8 cellular contexts compared by ENCODE assay signal in genomic region chr10:91251430-91252056, GRCh38. TPM values are rescaled to one million over a fixed set of nuclear protein-coding genes. Genes with fewer than 3 reads are reported as not detected.
DNase-seq lines count a peak whose midpoint lies in the region; ATAC-seq, FAIRE-seq and TF ChIP-seq lines count a peak whose summit lies in the region.

No MANE protein-coding gene starts in this region.

- ATAC-seq in GM18909 (IDR thresholded peaks at IDR 0.05; ENCODE audit: poor library complexity, unreplicated experiment) = peak; percentile 52
- ATAC-seq in HG03196 (IDR thresholded peaks at IDR 0.05; ENCODE audit: unreplicated experiment) = no peak

- H2AFZ ChIP-seq in keratinocyte (ENCODE audit: control insufficient read depth, low read length) = no peak overlapping the region

- H3K9me3 ChIP-seq in BE2C (no peaks in the 10 kb centered on the region), keratinocyte (ENCODE audit: control insufficient read depth, low read depth, low read length) (no peaks in the 10 kb centered on the region)

- no peaks in the 10 kb centered on the region for H4K20me1 ChIP-seq in keratinocyte (ENCODE audit: control insufficient read depth, extremely low read depth, insufficient read depth, low read length)

- peak; percentile 96 for TF ChIP-seq CTCF in BE2C (IDR thresholded peaks at IDR 0.05; ENCODE audit: low read depth, low read length)
- peak; percentile 69 to 77 (median 70) for TF ChIP-seq CTCF in keratinocyte (optimal IDR thresholded peaks at IDR 0.05 in 1 of 3, IDR thresholded peaks at IDR 0.05 in 1 of 3, conservative IDR thresholded peaks at IDR 0.05 in 1 of 3; ENCODE audit: extremely low read depth in 1 of 3, insufficient read depth in 2 of 3, low read length in 3 of 3)

- dilution Hi-C loops in keratinocyte (cut with MboI; ENCODE audit: extremely low pct_ligation_motif_present, low sequenced_read_pairs) = loop anchor here (25.0 kb wide), 1 partner anchor 364 kb away; no protein-coding TSS in a partner anchor

- H3K9ac ChIP-seq in keratinocyte (ENCODE audit: control insufficient read depth, extremely low read depth, insufficient read depth, low read length) = no peak overlapping the region

- peak; percentile 34 for FAIRE-seq in keratinocyte (lab: Jason Lieb, UNC)

- DNase-seq in BE2C = peak; percentile 44
- peak; percentile 15 for DNase-seq in NCI-H1105 (lab: John Stamatoyannopoulos, UW)
- DNase-seq in UCSD-AML1 (lab: John Stamatoyannopoulos, UW; ENCODE audit: unreplicated experiment) = peak; percentile 7
- peak in 39 of 61 donors; percentile 1 to 72 (median 14) for DNase-seq in caudate nucleus (lab: John Stamatoyannopoulos, UW)
- DNase-seq in keratinocyte (ENCODE audit: low read depth, low spot score) = peak; percentile 5
- peak; percentile 37 to 46 for DNase-seq in stimulated activated CD4-positive, alpha-beta T cell treated with anti-CD3 and anti-CD28 coated beads, Interleukin-2, amount 100 ng/mL, for 24 hours

- H3K9me1 ChIP-seq in keratinocyte (ENCODE audit: control insufficient read depth, extremely low read depth, insufficient read depth, low read length) = no peaks in the 10 kb centered on the region

- no peak overlapping the region for H3K4me2 ChIP-seq in keratinocyte (ENCODE audit: control insufficient read depth, extremely low read depth, insufficient read depth, low read depth, low read length)

- peaks cover 7% of the 10 kb centered on the region for H3K36me3 ChIP-seq in BE2C
- peaks cover 0 to 2% of the 10 kb centered on the region in 2 experiments for H3K36me3 ChIP-seq in keratinocyte (ENCODE audit: control insufficient read depth in 2 of 2, extremely low read depth in 1 of 2, insufficient read depth in 2 of 2, low read length in 2 of 2)

- H3K27ac ChIP-seq in caudate nucleus (ENCODE audit: low read depth, low read length) (no peak overlapping the region), keratinocyte (ENCODE audit: control insufficient read depth, insufficient read depth, low read length) (no peak overlapping the region)

- no peaks in the 10 kb centered on the region for H3K79me2 ChIP-seq in keratinocyte (ENCODE audit: control insufficient read depth, insufficient read depth, low read length)

- peaks cover 19% of the 10 kb centered on the region for H3K4me1 ChIP-seq in BE2C
- no peaks in the 10 kb centered on the region for H3K4me1 ChIP-seq in keratinocyte (ENCODE audit: control insufficient read depth, extremely low read depth, insufficient read depth, low read length)

- no peak overlapping the region for H3K4me3 ChIP-seq in BE2C (ENCODE audit: low read depth, low read length)
- H3K4me3 ChIP-seq in keratinocyte (ENCODE audit: control insufficient read depth in 2 of 3, extremely low read depth in 1 of 3, insufficient read depth in 2 of 3, low read depth in 1 of 3, low read length in 3 of 3) = no peak overlapping the region

- H3K27me3 ChIP-seq in BE2C = no peaks in the 10 kb centered on the region
- no peaks in the 10 kb centered on the region for H3K27me3 ChIP-seq in keratinocyte (ENCODE audit: control insufficient read depth, extremely low read depth, insufficient read depth, low read length)

RNA-seq across cellular contexts. Expression of gene PCGF5, which starts 31.1 kb away (rescaled TPM):
- polyA plus RNA-seq in BE2C (2012; ENCODE audit: insufficient read depth, insufficient read length, low read depth) = 4.0 TPM
- 5.2 to 13.9 TPM (median 12.1 TPM) in 3 replicates for polyA plus RNA-seq in keratinocyte
- 6.2 TPM for polyA plus RNA-seq in keratinocyte (2011; ENCODE audit: low read depth)
- polyA plus RNA-seq in keratinocyte (2011; cell fraction: cytosol; rRNA removed) = 6.3 and 16.0 TPM in 2 replicates
- polyA plus RNA-seq in keratinocyte (2011; cell fraction: nucleus; rRNA removed) = 3.5 and 4.1 TPM in 2 replicates
- polyA plus RNA-seq in keratinocyte (2012; ENCODE audit: low replicate concordance) = 6.8 and 8.9 TPM in 2 replicates
- polyA minus RNA-seq in keratinocyte = 4.1 to 10.6 TPM (median 9.5 TPM) in 3 replicates
- polyA minus RNA-seq in keratinocyte (2011; cell fraction: cytosol; rRNA and poly(A)+ RNA removed) = 3.8 TPM
- polyA minus RNA-seq in keratinocyte (2011; cell fraction: nucleus; rRNA and poly(A)+ RNA removed) = 5.1 and 11.0 TPM in 2 replicates
